ENCODE assay signal across 18 cellular contexts in the genomic region with DNA sequence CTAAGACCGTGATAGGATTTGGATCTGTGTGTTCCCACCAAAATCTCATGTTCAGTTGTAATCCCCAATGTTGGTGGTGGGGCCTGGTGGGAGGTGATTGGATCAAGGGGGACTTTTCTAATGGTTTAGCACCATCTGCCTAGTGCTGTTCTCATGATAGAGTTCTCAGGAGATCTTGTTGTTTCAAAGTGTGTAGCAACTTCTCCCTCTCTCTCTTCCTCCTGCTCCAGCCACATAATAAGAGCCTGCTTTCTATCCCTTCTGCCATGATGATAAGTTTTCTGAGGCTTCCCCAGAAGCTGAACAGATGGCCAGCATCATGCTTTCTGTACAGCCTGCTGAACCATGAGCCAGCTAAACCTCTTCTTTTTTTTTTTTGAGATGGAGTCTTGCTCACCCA.
DNase-seq lines count a peak whose midpoint lies in the region; ATAC-seq and TF ChIP-seq lines count a peak whose summit lies in the region.
"Had no signal": no experiment of that assay in that cellular context is flagged by ENCODE, and none has a peak within 500 bp of the region (broad histone marks: within the 10 kb centered on the region; RNA-seq: fewer than 3 reads in every experiment).

No MANE protein-coding gene starts in this region.

- no peak overlapping the region for H2BK15ac ChIP-seq in mesendoderm (replicated peaks; ENCODE audit: low read depth)

- H3K9me3 Mint-ChIP-seq in GM23338, result peaks cover 5% of the 10 kb centered on the region; the same call in 1 of the 3 replicates

- H3K4me3 ChIP-seq in GM23338, result no peak overlapping the region
- no peak overlapping the region for H3K4me3 ChIP-seq in mesendoderm (ENCODE audit: low read length)
- H3K4me3 ChIP-seq in coronary artery, result no peak overlapping the region
- H3K4me3 ChIP-seq in foreskin fibroblast (ENCODE audit: low read depth in 1 of 2, low read length in 2 of 2), result no peak overlapping the region
- H3K4me3 ChIP-seq: A549, GM12878, HAP-1 had no signal

- H3K4me2 ChIP-seq in GM23338 (no peak overlapping the region), mesendoderm (ENCODE audit: low read length) (no peak overlapping the region)
- H3K4me2 ChIP-seq: A549 had no signal

- H3K27me3 ChIP-seq in GM23338 (ENCODE audit: insufficient read depth) (no peaks in the 10 kb centered on the region), mesendoderm (ENCODE audit: insufficient read depth, low read length, poor library complexity) (no peaks in the 10 kb centered on the region)

- no peak overlapping the region for H3K4me3 Mint-ChIP-seq in GM23338
- H3K4me3 Mint-ChIP-seq: CD4-positive, alpha-beta T cell had no signal

- H3K27me3 Mint-ChIP-seq in GM23338 (ENCODE audit: insufficient read depth, low read depth, poor library complexity), result no peaks in the 10 kb centered on the region
- H3K27me3 Mint-ChIP-seq: CD4-positive, alpha-beta T cell had no signal

- H3K27ac Mint-ChIP-seq in GM23338, result no peak overlapping the region
- H3K27ac Mint-ChIP-seq: CD4-positive, alpha-beta T cell had no signal

- H3K18ac ChIP-seq in mesendoderm (ENCODE audit: low read length), result no peak overlapping the region

- H4K20me1 ChIP-seq in GM23338 (replicated peaks; ENCODE audit: insufficient read depth), result no peaks in the 10 kb centered on the region

- TF ChIP-seq CTCF in GM23338 (conservative IDR thresholded peaks at IDR 0.05; ENCODE audit: low read depth in 2 of 2) (no peak), coronary artery (IDR thresholded peaks at IDR 0.05) (no peak), foreskin fibroblast (IDR thresholded peaks at IDR 0.05; ENCODE audit: low read depth, low read length) (no peak)

- no CpG with 5 or more reads among the region's 1 CpG for WGBS in mesendoderm (ENCODE audit: extremely low coverage, insufficient coverage, low lambda C conversion rate)

- H3K4ac ChIP-seq in mesendoderm (ENCODE audit: low read depth, low read length), result no peak overlapping the region

- no peak overlapping the region for H3K56ac ChIP-seq in mesendoderm (ENCODE audit: low read length)

- H2BK120ac ChIP-seq in mesendoderm (ENCODE audit: low read depth, low read length), result no peak overlapping the region

- H2BK5ac ChIP-seq in mesendoderm (ENCODE audit: low read length), result no peak overlapping the region

- no peaks in the 10 kb centered on the region for H3K4me1 Mint-ChIP-seq in GM23338

- H2AFZ ChIP-seq in GM23338, result peak overlapping the region; percentile 6; the same call in 1 of the 2 replicates

- no peak overlapping the region for H2AK5ac ChIP-seq in mesendoderm (ENCODE audit: low read length)

- H3K4me1 ChIP-seq in GM23338 (ENCODE audit: insufficient read depth), result peaks cover 12% of the 10 kb centered on the region
- H3K4me1 ChIP-seq in mesendoderm (ENCODE audit: control insufficient read depth, low read depth, low read length), result peaks cover 4% of the 10 kb centered on the region
- H3K4me1 ChIP-seq: A549, HAP-1 had no signal

- H4K8ac ChIP-seq in mesendoderm (ENCODE audit: low read depth, low read length), result no peak overlapping the region

- H3K79me2 ChIP-seq in GM23338 (replicated peaks; ENCODE audit: insufficient read depth) (no peaks in the 10 kb centered on the region), mesendoderm (ENCODE audit: control insufficient read depth, insufficient read depth, low read length) (no peaks in the 10 kb centered on the region)

- no peak overlapping the region for H3K23ac ChIP-seq in mesendoderm (ENCODE audit: low read length)

- no peaks in the 10 kb centered on the region for H3K79me1 ChIP-seq in mesendoderm (ENCODE audit: low read length)

- H3K27ac ChIP-seq in GM23338 (ENCODE audit: low read depth), result no peak overlapping the region
- no peak overlapping the region for H3K27ac ChIP-seq in mesendoderm (ENCODE audit: low read depth, low read length)
- H3K27ac ChIP-seq in coronary artery, result no peak overlapping the region
- H3K27ac ChIP-seq: 22Rv1, A549, C4-2B had no signal

- H3K36me3 ChIP-seq in GM23338 (ENCODE audit: insufficient read depth), result no peaks in the 10 kb centered on the region
- no peaks in the 10 kb centered on the region for H3K36me3 ChIP-seq in mesendoderm (ENCODE audit: control insufficient read depth, insufficient read depth, low read length)
- H3K36me3 ChIP-seq: HAP-1 had no signal

- no peak overlapping the region for H4K5ac ChIP-seq in mesendoderm (ENCODE audit: low read length)

- H3K9ac ChIP-seq in mesendoderm (ENCODE audit: low read length), result no peak overlapping the region

- intact Hi-C loops in Right ventricle myocardium inferior (cut with DNase I), result no loop called here
- intact Hi-C loops in cardiac septum (cut with DNase I), result no loop called here

- H3F3A ChIP-seq in GM23338 (replicated peaks; ENCODE audit: low read depth), result no peaks in the 10 kb centered on the region

- peaks cover 7% of the 10 kb centered on the region; the same call in 1 of the 2 replicates for H3K9me2 ChIP-seq in GM23338 (ENCODE audit: insufficient read depth)

- no peaks in the 10 kb centered on the region; the same call in 2 of the 3 replicates for H3K36me3 Mint-ChIP-seq in GM23338 (ENCODE audit: low read depth)

- DNase-seq in Right ventricle myocardium inferior (ENCODE audit: missing footprints), result no peak
- no peak for DNase-seq in cardiac septum (ENCODE audit: low spot score)
- DNase-seq in GM23338 (ENCODE audit: low spot score), result no peak
- DNase-seq in NCI-H82 treated with DMSO at 0.1 percent for 48 hours (lab: John Stamatoyannopoulos, UW; ENCODE audit: unreplicated experiment), result peak; percentile 21
- DNase-seq in mesendoderm, result peak; percentile 27
- DNase-seq in globus pallidus (ENCODE audit: low spot score), result no peak
- DNase-seq in coronary artery (ENCODE audit: low spot score), result no peak
- no peak for DNase-seq in foreskin fibroblast
- DNase-seq: AML-193; CD4-positive, alpha-beta T cell; DMS53; DND-41; EL had no signal

- peak; percentile 62 for ATAC-seq in Right ventricle myocardium inferior
- ATAC-seq in GM23338, result no peak
- ATAC-seq: A549, GM12878 had no signal

TF ChIP-seq in GM23338, 12 proteins besides CTCF, POLR2A, EP300 and RAD21 (continues in another document):
- no peak for TF ChIP-seq ZNF331 (CRISPR knock-in tag; IDR thresholded peaks at IDR 0.05; ENCODE audit: low read depth)
- TF ChIP-seq NANOG (IDR thresholded peaks at IDR 0.05; ENCODE audit: borderline replicate concordance), result no peak
- no peak for TF ChIP-seq JUNB (IDR thresholded peaks at IDR 0.05; ENCODE audit: unreplicated experiment)
- TF ChIP-seq, protein P1, sequence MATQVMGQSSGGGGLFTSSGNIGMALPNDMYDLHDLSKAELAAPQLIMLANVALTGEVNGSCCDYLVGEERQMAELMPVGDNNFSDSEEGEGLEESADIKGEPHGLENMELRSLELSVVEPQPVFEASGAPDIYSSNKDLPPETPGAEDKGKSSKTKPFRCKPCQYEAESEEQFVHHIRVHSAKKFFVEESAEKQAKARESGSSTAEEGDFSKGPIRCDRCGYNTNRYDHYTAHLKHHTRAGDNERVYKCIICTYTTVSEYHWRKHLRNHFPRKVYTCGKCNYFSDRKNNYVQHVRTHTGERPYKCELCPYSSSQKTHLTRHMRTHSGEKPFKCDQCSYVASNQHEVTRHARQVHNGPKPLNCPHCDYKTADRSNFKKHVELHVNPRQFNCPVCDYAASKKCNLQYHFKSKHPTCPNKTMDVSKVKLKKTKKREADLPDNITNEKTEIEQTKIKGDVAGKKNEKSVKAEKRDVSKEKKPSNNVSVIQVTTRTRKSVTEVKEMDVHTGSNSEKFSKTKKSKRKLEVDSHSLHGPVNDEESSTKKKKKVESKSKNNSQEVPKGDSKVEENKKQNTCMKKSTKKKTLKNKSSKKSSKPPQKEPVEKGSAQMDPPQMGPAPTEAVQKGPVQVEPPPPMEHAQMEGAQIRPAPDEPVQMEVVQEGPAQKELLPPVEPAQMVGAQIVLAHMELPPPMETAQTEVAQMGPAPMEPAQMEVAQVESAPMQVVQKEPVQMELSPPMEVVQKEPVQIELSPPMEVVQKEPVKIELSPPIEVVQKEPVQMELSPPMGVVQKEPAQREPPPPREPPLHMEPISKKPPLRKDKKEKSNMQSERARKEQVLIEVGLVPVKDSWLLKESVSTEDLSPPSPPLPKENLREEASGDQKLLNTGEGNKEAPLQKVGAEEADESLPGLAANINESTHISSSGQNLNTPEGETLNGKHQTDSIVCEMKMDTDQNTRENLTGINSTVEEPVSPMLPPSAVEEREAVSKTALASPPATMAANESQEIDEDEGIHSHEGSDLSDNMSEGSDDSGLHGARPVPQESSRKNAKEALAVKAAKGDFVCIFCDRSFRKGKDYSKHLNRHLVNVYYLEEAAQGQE (IDR thresholded peaks at IDR 0.05; ENCODE audit: unreplicated experiment), result no peak

Comparison
In these comparisons a context has a peak if more than half of its experiments do, and no peak if none do; other contexts are left out.
1. DNase-seq: peak in NCI-H82 treated with DMSO at 0.1 percent for 48 hours (single experiment) and mesendoderm (single experiment); none in Right ventricle myocardium inferior (single experiment), cardiac septum (single experiment), GM23338 (single experiment), globus pallidus (single experiment), coronary artery (single experiment) and foreskin fibroblast (0 of 2).